In genomic region chr1:116806671-116807070, GRCh38 we compare ENCODE assay signal across 19 cellular contexts. TPM values are rescaled to one million over a fixed set of nuclear protein-coding genes. Genes with fewer than 3 reads are reported as not detected.
DNase-seq lines count a peak whose midpoint lies in the region; ATAC-seq and TF ChIP-seq lines count a peak whose summit lies in the region.
"Had no signal": no experiment of that assay in that cellular context is flagged by ENCODE, and none has a peak within 500 bp of the region (broad histone marks: within the 10 kb centered on the region; RNA-seq: fewer than 3 reads in every experiment).

No MANE protein-coding gene starts in this region.

- no peak for DNase-seq in CD4-positive, CD25-positive, alpha-beta regulatory T cell
- no peak for DNase-seq in naive thymus-derived CD4-positive, alpha-beta T cell
- DNase-seq in HuH-7.5 (ENCODE audit: low spot score) (no peak), endodermal cell (no peak), lower leg skin (ENCODE audit: low spot score in 2 of 2) (no peak)
- DNase-seq: left ventricle myocardium inferior, NCI-H1417 treated with DMSO at 0.1 percent for 48 hours, SW 1271 had no signal

- no peaks in the 10 kb centered on the region for H3K36me3 Mint-ChIP-seq in CD4-positive, CD25-positive, alpha-beta regulatory T cell
- H3K36me3 Mint-ChIP-seq in activated T-helper 17 cell treated with anti-CD3 and anti-CD28 coated beads, Interleukin-2, amount 50 U/mL, for 72 hours (ENCODE audit: low read depth) = peaks cover 77% of the 10 kb centered on the region
- H3K36me3 Mint-ChIP-seq in naive thymus-derived CD4-positive, alpha-beta T cell = peaks cover 0 to 15% (median under 1%) of the 10 kb centered on the region in 5 donors
- H3K36me3 Mint-ChIP-seq in endodermal cell (ENCODE audit: low read depth) = no peaks in the 10 kb centered on the region

- H3K36me3 ChIP-seq in CD4-positive, CD25-positive, alpha-beta regulatory T cell (ENCODE audit: control insufficient read depth, insufficient read depth, low read length) = no peaks in the 10 kb centered on the region
- H3K36me3 ChIP-seq in KOPT-K1 (ENCODE audit: insufficient read depth, low read length) (no peaks in the 10 kb centered on the region), endodermal cell (ENCODE audit: control insufficient read depth, insufficient read depth, low read length) (no peaks in the 10 kb centered on the region)
- no peaks in the 10 kb centered on the region for H3K36me3 ChIP-seq in naive thymus-derived CD4-positive, alpha-beta T cell (ENCODE audit: control insufficient read depth in 2 of 3, insufficient read depth in 3 of 3, low read length in 3 of 3)
- H3K36me3 ChIP-seq: ascending aorta, left ventricle myocardium inferior had no signal

- H3K27me3 ChIP-seq in CD4-positive, CD25-positive, alpha-beta regulatory T cell (ENCODE audit: control insufficient read depth, insufficient read depth, low read length) = no peaks in the 10 kb centered on the region
- no peaks in the 10 kb centered on the region for H3K27me3 ChIP-seq in naive thymus-derived CD4-positive, alpha-beta T cell (ENCODE audit: control insufficient read depth in 2 of 2, insufficient read depth in 2 of 2, low read length in 2 of 2)
- H3K27me3 ChIP-seq in endodermal cell (ENCODE audit: control insufficient read depth, insufficient read depth, low read length, poor library complexity, severe bottlenecking) = no peaks in the 10 kb centered on the region
- H3K27me3 ChIP-seq: ascending aorta had no signal

- H3K9me3 Mint-ChIP-seq in CD4-positive, CD25-positive, alpha-beta regulatory T cell = peaks cover 0 to 3% (median under 1%) of the 10 kb centered on the region in 7 donors
- H3K9me3 Mint-ChIP-seq in activated T-helper 17 cell treated with anti-CD3 and anti-CD28 coated beads, Interleukin-2, amount 50 U/mL, for 72 hours = no peaks in the 10 kb centered on the region
- H3K9me3 Mint-ChIP-seq in naive thymus-derived CD4-positive, alpha-beta T cell = peaks cover 0 to 5% (median 1%) of the 10 kb centered on the region in 11 donors
- no peaks in the 10 kb centered on the region for H3K9me3 Mint-ChIP-seq in endodermal cell

- ATAC-seq in CD4-positive, CD25-positive, alpha-beta regulatory T cell (ENCODE audit: low read depth in 2 of 2) = no peak
- peak; percentile 1 for ATAC-seq in activated T-helper 17 cell treated with anti-CD3 and anti-CD28 coated beads, Interleukin-2, amount 50 U/mL, for 72 hours (replicated peaks)
- no peak for ATAC-seq in naive thymus-derived CD4-positive, alpha-beta T cell
- ATAC-seq in HG02588 (IDR thresholded peaks at IDR 0.05; ENCODE audit: unreplicated experiment) = no peak

- peak overlapping the region; percentile 91 to 100 (median 95) for H3K27ac Mint-ChIP-seq in CD4-positive, CD25-positive, alpha-beta regulatory T cell
- peak overlapping the region; percentile 98 for H3K27ac Mint-ChIP-seq in activated T-helper 17 cell treated with anti-CD3 and anti-CD28 coated beads, Interleukin-2, amount 50 U/mL, for 72 hours
- peak overlapping the region; percentile 12 to 92 (median 67) for H3K27ac Mint-ChIP-seq in naive thymus-derived CD4-positive, alpha-beta T cell
- no peak overlapping the region for H3K27ac Mint-ChIP-seq in endodermal cell
- H3K27ac Mint-ChIP-seq: progenitor cell of endocrine pancreas had no signal

- peaks cover 0 to 3% of the 10 kb centered on the region in 2 experiments for H3K9me3 ChIP-seq in CD4-positive, CD25-positive, alpha-beta regulatory T cell (ENCODE audit: control insufficient read depth in 2 of 2, low read length in 2 of 2)
- H3K9me3 ChIP-seq in KOPT-K1 (ENCODE audit: insufficient read depth, low read length, poor library complexity, severe bottlenecking) = peaks cover 6% of the 10 kb centered on the region
- no peaks in the 10 kb centered on the region for H3K9me3 ChIP-seq in naive thymus-derived CD4-positive, alpha-beta T cell (ENCODE audit: control insufficient read depth in 2 of 3, low read length in 3 of 3)
- no peaks in the 10 kb centered on the region for H3K9me3 ChIP-seq in endodermal cell (ENCODE audit: control insufficient read depth, low read length)
- H3K9me3 ChIP-seq: ascending aorta, left ventricle myocardium inferior had no signal

- CTCF ChIA-PET in naive thymus-derived CD4-positive, alpha-beta T cell (lab: Charles Lee) = interaction anchor here (0.8 kb wide), 1 partner anchor 69 kb away, joined by 4 read pairs; no protein-coding TSS in a partner anchor

- TF ChIP-seq CTCF in endodermal cell (conservative IDR thresholded peaks at IDR 0.05) (no peak), lower leg skin (IDR thresholded peaks at IDR 0.05) (no peak)

- POLR2A ChIA-PET in naive thymus-derived CD4-positive, alpha-beta T cell (lab: Charles Lee) = interaction anchor here (0.7 to 1.9 kb wide), 12 partner anchors 9 to 55 kb away, joined by 3 to 10 read pairs (median 3); partner anchors contain the start of gene CD2

- peak overlapping the region; percentile 71 for H3K4me3 ChIP-seq in CD4-positive, CD25-positive, alpha-beta regulatory T cell (ENCODE audit: low read depth, low read length)
- H3K4me3 ChIP-seq in naive thymus-derived CD4-positive, alpha-beta T cell (ENCODE audit: low read length) = peak overlapping the region; percentile 43
- H3K4me3 ChIP-seq in endodermal cell (ENCODE audit: low read length) (no peak overlapping the region), lower leg skin (ENCODE audit: low read depth, poor library complexity, severe bottlenecking) (no peak overlapping the region)
- H3K4me3 ChIP-seq: ascending aorta, GM12878, left ventricle myocardium inferior had no signal

- H3K4me3 Mint-ChIP-seq in CD4-positive, CD25-positive, alpha-beta regulatory T cell = peak overlapping the region; percentile 74 to 88 (median 80)
- peak overlapping the region; percentile 86 for H3K4me3 Mint-ChIP-seq in activated T-helper 17 cell treated with anti-CD3 and anti-CD28 coated beads, Interleukin-2, amount 50 U/mL, for 72 hours
- peak overlapping the region in 1 of 10 donors; percentile 85 for H3K4me3 Mint-ChIP-seq in naive thymus-derived CD4-positive, alpha-beta T cell
- H3K4me3 Mint-ChIP-seq in endodermal cell = no peak overlapping the region

- no peak overlapping the region for H3K9ac ChIP-seq in endodermal cell (ENCODE audit: extremely low read depth, low read length, poor library complexity, severe bottlenecking)

- no peaks in the 10 kb centered on the region for H3K27me3 Mint-ChIP-seq in CD4-positive, CD25-positive, alpha-beta regulatory T cell
- H3K27me3 Mint-ChIP-seq in activated T-helper 17 cell treated with anti-CD3 and anti-CD28 coated beads, Interleukin-2, amount 50 U/mL, for 72 hours = no peaks in the 10 kb centered on the region
- H3K27me3 Mint-ChIP-seq in naive thymus-derived CD4-positive, alpha-beta T cell = no peaks in the 10 kb centered on the region
- no peaks in the 10 kb centered on the region for H3K27me3 Mint-ChIP-seq in endodermal cell (ENCODE audit: insufficient read depth)

- H3K4me1 ChIP-seq in CD4-positive, CD25-positive, alpha-beta regulatory T cell (ENCODE audit: control insufficient read depth, insufficient read depth, low read length, poor library complexity, severe bottlenecking) = peaks cover 77% of the 10 kb centered on the region
- peaks cover 16 to 68% of the 10 kb centered on the region in 2 donors for H3K4me1 ChIP-seq in naive thymus-derived CD4-positive, alpha-beta T cell (ENCODE audit: control insufficient read depth in 2 of 2, insufficient read depth in 2 of 2, low read length in 2 of 2)
- H3K4me1 ChIP-seq in endodermal cell (ENCODE audit: control insufficient read depth, insufficient read depth, low read length) = no peaks in the 10 kb centered on the region
- H3K4me1 ChIP-seq: ascending aorta, left ventricle myocardium inferior had no signal

- H3K4me1 Mint-ChIP-seq in CD4-positive, CD25-positive, alpha-beta regulatory T cell = peaks cover 47 to 85% (median 71%) of the 10 kb centered on the region in 4 donors
- H3K4me1 Mint-ChIP-seq in activated T-helper 17 cell treated with anti-CD3 and anti-CD28 coated beads, Interleukin-2, amount 50 U/mL, for 72 hours = peaks cover 42% of the 10 kb centered on the region
- H3K4me1 Mint-ChIP-seq in naive thymus-derived CD4-positive, alpha-beta T cell = peaks cover 53 to 87% (median 67%) of the 10 kb centered on the region in 7 donors
- no peaks in the 10 kb centered on the region for H3K4me1 Mint-ChIP-seq in endodermal cell

- intact Hi-C loops in naive thymus-derived CD4-positive, alpha-beta T cell (cut with micrococcal nuclease) = loop anchor here in 1 of 2 donors (1.0 to 10.0 kb wide), 3 partner anchors 9 to 432 kb away; partner anchors contain the start of gene ATP1A1
- intact Hi-C loops in lower leg skin (cut with DNase I; ENCODE audit: low total_unique reads) = no loop called here

- peak overlapping the region; percentile 90 for H3K27ac ChIP-seq in CD4-positive, CD25-positive, alpha-beta regulatory T cell (ENCODE audit: insufficient read depth, low read length, poor library complexity, severe bottlenecking)
- H3K27ac ChIP-seq in KOPT-K1 (ENCODE audit: low read depth, low read length, poor library complexity, severe bottlenecking) = peak overlapping the region; percentile 65
- no peak overlapping the region for H3K27ac ChIP-seq in naive thymus-derived CD4-positive, alpha-beta T cell (ENCODE audit: low read depth, low read length)
- no peak overlapping the region for H3K27ac ChIP-seq in endodermal cell (ENCODE audit: low read depth, low read length)
- H3K27ac ChIP-seq: ascending aorta, epithelial cell of prostate, left ventricle myocardium inferior, VCaP had no signal

- no peak for TF ChIP-seq POLR2A in lower leg skin (IDR thresholded peaks at IDR 0.05)

- 92 to 100% methylated on average over 1 to 4 of the region's 4 CpGs for WGBS in endodermal cell (ENCODE audit: insufficient coverage in 1 of 2, insufficient read length in 1 of 2), 2 experiments
- WGBS in lower leg skin, 2 donors = 91 to 95% methylated on average over 4 of the region's 4 CpGs

RNA-seq across cellular contexts. Expression of gene CD2, which starts 52.4 kb away (rescaled TPM):
- total RNA-seq in CD4-positive, CD25-positive, alpha-beta regulatory T cell = 192 TPM
- 100 to 1,000 TPM; 341 to 457 (median 393) TPM for polyA plus RNA-seq in CD4-positive, CD25-positive, alpha-beta regulatory T cell
- total RNA-seq in activated T-helper 17 cell treated with anti-CD3 and anti-CD28 coated beads, Interleukin-2, amount 50 U/mL, for 72 hours = 100 to 1,000 TPM; 303 to 473 TPM
- total RNA-seq in naive thymus-derived CD4-positive, alpha-beta T cell = 100 to 1,000 TPM; 105 to 307 (median 174) TPM
- polyA plus RNA-seq in naive thymus-derived CD4-positive, alpha-beta T cell = 100 to 1,000 TPM; 195 to 217 TPM
- total RNA-seq in endodermal cell (not detected), lower leg skin (1 to 10 TPM in 2 of 4 donors, under 1 TPM in 1, not detected in 1; 0.78 to 1.1 (median 1.1) TPM)
- polyA plus RNA-seq in endodermal cell (2013, experiment 1 of 2) = not detected
- not detected for polyA plus RNA-seq in endodermal cell (2013, experiment 2 of 2)
- total RNA-seq: ascending aorta, G401, myocyte, progenitor cell of endocrine pancreas, RPMI7951 had no signal

Comparison
In these comparisons a context has a peak if more than half of its experiments do, and no peak if none do; other contexts are left out.
1. H3K27ac ChIP-seq: peak in CD4-positive, CD25-positive, alpha-beta regulatory T cell (single experiment) and KOPT-K1 (single experiment); none in naive thymus-derived CD4-positive, alpha-beta T cell (single experiment) and endodermal cell (single experiment).
2. H3K4me3 ChIP-seq: peak in CD4-positive, CD25-positive, alpha-beta regulatory T cell (single experiment) and naive thymus-derived CD4-positive, alpha-beta T cell (single experiment); none in endodermal cell (single experiment) and lower leg skin (single experiment).
3. RNA of gene CD2, which starts 52.4 kb away (total RNA-seq): 303 to 473 TPM in activated T-helper 17 cell treated with anti-CD3 and anti-CD28 coated beads, Interleukin-2, amount 50 U/mL, for 72 hours, 192 TPM in CD4-positive, CD25-positive, alpha-beta regulatory T cell (single experiment) and 105 to 307 TPM in naive thymus-derived CD4-positive, alpha-beta T cell; 0.78 to 1.1 TPM in lower leg skin and not detected in endodermal cell; every median in the first group is over 10 times any median in the second.